ENCODE assay signal across 8 cellular contexts in genomic region chr11:66676931-66677598, GRCh38. TPM values are rescaled to one million over a fixed set of nuclear protein-coding genes. Genes with fewer than 3 reads are reported as not detected.
DNase-seq lines count a peak whose midpoint lies in the region; ATAC-seq, FAIRE-seq and TF ChIP-seq lines count a peak whose summit lies in the region.

No MANE protein-coding gene starts in this region.

- no peak for ATAC-seq in GM19397 (IDR thresholded peaks at IDR 0.05; ENCODE audit: unreplicated experiment)

- intact Hi-C loops in CD4-positive, alpha-beta memory T cell (cut with micrococcal nuclease): loop anchor here (1.0 to 5.0 kb wide), 5 partner anchors 39 to 365 kb away; partner anchors contain the start of genes CCDC87, CCS, NPAS4 and RBM14

- H3K9ac ChIP-seq in Loucy (ENCODE audit: low read depth, low read length, poor library complexity, severe bottlenecking) (peak overlapping the region; percentile 74), endocrine pancreas (ENCODE audit: control insufficient read depth, insufficient read depth, low read length) (peak overlapping the region; percentile 81), neural progenitor cell (peak overlapping the region; percentile 79)

- H2AFZ ChIP-seq in Loucy (ENCODE audit: low read length) (peak overlapping the region; percentile 86), neural progenitor cell (replicated peaks) (no peak overlapping the region)

- H3F3A ChIP-seq in Loucy (ENCODE audit: low read depth) (peaks cover 4% of the 10 kb centered on the region), neural progenitor cell (ENCODE audit: low read depth) (peaks cover 45% of the 10 kb centered on the region)

- peak overlapping the region; percentile 91 to 99 (median 96) for H3K4me3 Mint-ChIP-seq in CD4-positive, alpha-beta memory T cell
- peak overlapping the region; percentile 90 for H3K4me3 Mint-ChIP-seq in neural progenitor cell

- H3K27ac Mint-ChIP-seq in CD4-positive, alpha-beta memory T cell: peak overlapping the region; percentile 98 to 100 (median 99)
- peak overlapping the region; percentile 99 for H3K27ac Mint-ChIP-seq in neural progenitor cell

- CTCF ChIA-PET in CD4-positive, alpha-beta memory T cell (lab: Charles Lee; ENCODE audit: partially characterized antibody): interaction anchor here (0.6 to 8.4 kb wide), 22 partner anchors 9 to 291 kb away, joined by 3 to 268 read pairs (median 8); partner anchors contain the start of genes ACTN3, CCDC87, CCS and CTSF

- no peaks in the 10 kb centered on the region for H3K27me3 ChIP-seq in CD4-positive, alpha-beta memory T cell (ENCODE audit: insufficient read depth, low read length)
- H3K27me3 ChIP-seq in Loucy (ENCODE audit: insufficient read depth, low read length, poor library complexity, severe bottlenecking): no peaks in the 10 kb centered on the region
- H3K27me3 ChIP-seq in endocrine pancreas (ENCODE audit: control insufficient read depth, insufficient read depth, low read length): no peaks in the 10 kb centered on the region
- H3K27me3 ChIP-seq in neural progenitor cell: no peaks in the 10 kb centered on the region

- H4K20me1 ChIP-seq in Loucy (ENCODE audit: insufficient read depth, low read length, poor library complexity, severe bottlenecking): peaks cover 24% of the 10 kb centered on the region
- H4K20me1 ChIP-seq in neural progenitor cell (ENCODE audit: low read depth): peaks cover 48% of the 10 kb centered on the region

- TF ChIP-seq CTCF in Loucy (conservative IDR thresholded peaks at IDR 0.05; ENCODE audit: low read length) (no peak), neural progenitor cell (IDR thresholded peaks at IDR 0.05) (no peak), D721Med (IDR thresholded peaks at IDR 0.05; ENCODE audit: insufficient read depth, missing control alignments) (no peak)

- H3K27ac ChIP-seq in CD4-positive, alpha-beta memory T cell (ENCODE audit: low read depth, low read length): peak overlapping the region; percentile 98
- H3K27ac ChIP-seq in neural progenitor cell: peak overlapping the region; percentile 98

- POLR2A ChIA-PET in CD4-positive, alpha-beta memory T cell (lab: Charles Lee; ENCODE audit: partially characterized antibody): interaction anchor here (1.1 to 4.2 kb wide), 27 partner anchors 9 to 270 kb away, joined by 3 to 99 read pairs (median 9); partner anchors contain the start of genes ACTN3, BBS1, CCDC87 and CCS

- DNase-seq in CD4-positive, alpha-beta memory T cell: no peak
- DNase-seq in neural progenitor cell (ENCODE audit: low spot score): no peak
- DNase-seq in D721Med (ENCODE audit: insufficient read length, low spot score): no peak
- no peak for DNase-seq in LoVo (ENCODE audit: low spot score)
- DNase-seq in T1000 (lab: John Stamatoyannopoulos, UW): no peak

- H3K79me2 ChIP-seq in Loucy (ENCODE audit: insufficient read depth, low read length) (peaks cover 44% of the 10 kb centered on the region), neural progenitor cell (ENCODE audit: low read depth) (peaks cover 52% of the 10 kb centered on the region)

- no peaks in the 10 kb centered on the region for H3K27me3 Mint-ChIP-seq in CD4-positive, alpha-beta memory T cell
- H3K27me3 Mint-ChIP-seq in neural progenitor cell (ENCODE audit: insufficient read depth, low read depth): peaks cover 5% of the 10 kb centered on the region

- H3K9me2 ChIP-seq in Loucy (replicated peaks; ENCODE audit: low read depth, low read length): no peaks in the 10 kb centered on the region

- peaks cover 21 to 53% (median 35%) of the 10 kb centered on the region in 4 donors for H3K4me1 Mint-ChIP-seq in CD4-positive, alpha-beta memory T cell
- H3K4me1 Mint-ChIP-seq in neural progenitor cell: peaks cover 31% of the 10 kb centered on the region

- no peak for FAIRE-seq in D721Med (lab: Jason Lieb, UNC)

- H3K9me3 ChIP-seq in CD4-positive, alpha-beta memory T cell (ENCODE audit: control insufficient read depth in 1 of 2, low read length in 2 of 2): no peaks in the 10 kb centered on the region
- H3K9me3 ChIP-seq in Loucy (ENCODE audit: insufficient read depth, low read depth, low read length) (no peaks in the 10 kb centered on the region), endocrine pancreas (ENCODE audit: control insufficient read depth, low read length) (no peaks in the 10 kb centered on the region), neural progenitor cell (ENCODE audit: low read depth) (no peaks in the 10 kb centered on the region)

- peaks cover 0 to 2% (median 0%) of the 10 kb centered on the region in 8 donors for H3K9me3 Mint-ChIP-seq in CD4-positive, alpha-beta memory T cell
- H3K9me3 Mint-ChIP-seq in neural progenitor cell: no peaks in the 10 kb centered on the region

- H3K36me3 ChIP-seq in CD4-positive, alpha-beta memory T cell (ENCODE audit: insufficient read depth, low read length): no peaks in the 10 kb centered on the region
- H3K36me3 ChIP-seq in Loucy (ENCODE audit: insufficient read depth, low read length): no peaks in the 10 kb centered on the region
- H3K36me3 ChIP-seq in endocrine pancreas (ENCODE audit: control insufficient read depth, insufficient read depth, low read length): no peaks in the 10 kb centered on the region
- H3K36me3 ChIP-seq in neural progenitor cell: peaks cover 6% of the 10 kb centered on the region

- H3K36me3 Mint-ChIP-seq in CD4-positive, alpha-beta memory T cell: peaks cover 0 to 19% of the 10 kb centered on the region in 2 donors
- peaks cover 20% of the 10 kb centered on the region for H3K36me3 Mint-ChIP-seq in neural progenitor cell

- H3K4me3 ChIP-seq in CD4-positive, alpha-beta memory T cell (ENCODE audit: low read length in 2 of 2): peak overlapping the region; percentile 80 to 87
- peak overlapping the region; percentile 77 for H3K4me3 ChIP-seq in Loucy (ENCODE audit: low read length, poor library complexity, severe bottlenecking)
- peak overlapping the region; percentile 75 for H3K4me3 ChIP-seq in endocrine pancreas (ENCODE audit: control insufficient read depth, insufficient read depth, low read length)
- H3K4me3 ChIP-seq in neural progenitor cell: peak overlapping the region; percentile 66

- H3K4me2 ChIP-seq in Loucy (ENCODE audit: low read depth, low read length, poor library complexity, severe bottlenecking) (peak overlapping the region; percentile 78), neural progenitor cell (peak overlapping the region; percentile 78)

- H3K4me1 ChIP-seq in CD4-positive, alpha-beta memory T cell (ENCODE audit: insufficient read depth, low read length): peaks cover 34% of the 10 kb centered on the region
- H3K4me1 ChIP-seq in Loucy (ENCODE audit: insufficient read depth, low read length, poor library complexity, severe bottlenecking) (peaks cover 38% of the 10 kb centered on the region), endocrine pancreas (ENCODE audit: control insufficient read depth, insufficient read depth, low read length) (peaks cover 4% of the 10 kb centered on the region), neural progenitor cell (peaks cover 27% of the 10 kb centered on the region)

RNA-seq across cellular contexts. Expression of gene RBM4B, which starts 0.6 kb away (rescaled TPM):
- total RNA-seq in CD4-positive, alpha-beta memory T cell: 10 to 100 TPM; 26.6 to 26.9 TPM
- polyA plus RNA-seq in CD4-positive, alpha-beta memory T cell: 10 to 100 TPM in 1 of 2 donors, 1 to 10 TPM in 1; 6.3 to 15.4 TPM
- 30.2 and 40.6 TPM in 2 replicates for total RNA-seq in neural progenitor cell (ENCODE audit: low replicate concordance)

RNA-seq across cellular contexts. Expression of gene RBM4, which starts 38.6 kb away (rescaled TPM):
- total RNA-seq in CD4-positive, alpha-beta memory T cell: 100 to 1,000 TPM; 183 to 189 TPM
- polyA plus RNA-seq in CD4-positive, alpha-beta memory T cell: 100 to 1,000 TPM; 213 to 231 TPM
- total RNA-seq in neural progenitor cell (ENCODE audit: low replicate concordance): 172 and 206 TPM in 2 replicates

RNA-seq across cellular contexts. Expression of gene SPTBN2, which starts 52.0 kb away (rescaled TPM):
- not detected for total RNA-seq in CD4-positive, alpha-beta memory T cell
- polyA plus RNA-seq in CD4-positive, alpha-beta memory T cell: not detected
- 14.5 and 51.7 TPM in 2 replicates for total RNA-seq in neural progenitor cell (ENCODE audit: low replicate concordance)

Comparison
In these comparisons a context has a peak if more than half of its experiments do, and no peak if none do; other contexts are left out.
1. RNA of gene SPTBN2, which starts 52.0 kb away (total RNA-seq): 14.5 to 51.7 TPM in neural progenitor cell; not detected in CD4-positive, alpha-beta memory T cell; every median in the first group is over 10 times any median in the second.
2. Peak in every context shown above with its lines, with median percentiles within 50 percentile points of each other: H3K4me3 ChIP-seq and H3K9ac ChIP-seq.